13 cellular contexts compared by ENCODE assay signal in the genomic region with DNA sequence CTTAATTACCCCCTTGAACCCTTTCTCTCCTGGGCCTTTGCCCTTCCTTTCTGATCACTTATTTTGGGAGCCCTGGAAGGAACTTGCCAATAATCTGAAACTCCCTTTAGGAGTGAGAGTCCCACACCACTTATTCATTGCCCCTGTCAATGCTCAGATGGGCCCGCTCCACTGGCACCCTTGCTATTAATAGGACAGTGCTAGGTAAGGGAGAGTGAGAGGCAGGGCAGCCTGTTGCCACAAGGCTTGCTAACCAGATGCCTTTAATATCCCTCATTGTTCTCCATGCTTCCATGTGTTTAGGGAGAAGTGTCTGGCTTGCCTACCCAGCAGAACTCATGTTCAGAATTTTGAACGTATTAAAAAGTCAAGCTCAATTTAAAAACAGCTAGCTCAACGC. TPM values are rescaled to one million over a fixed set of nuclear protein-coding genes. Genes with fewer than 3 reads are reported as not detected.
DNase-seq lines count a peak whose midpoint lies in the region; ATAC-seq and TF ChIP-seq lines count a peak whose summit lies in the region.
"Had no signal": no experiment of that assay in that cellular context is flagged by ENCODE, and none has a peak within 500 bp of the region (broad histone marks: within the 10 kb centered on the region; RNA-seq: fewer than 3 reads in every experiment).

No MANE protein-coding gene starts in this region.

- intact Hi-C loops in Right ventricle myocardium inferior (cut with DNase I), result loop anchor here (5.0 to 10.0 kb wide), 2 partner anchors 129 to 219 kb away; no protein-coding TSS in a partner anchor
- intact Hi-C loops in left ventricle myocardium superior (cut with micrococcal nuclease), result no loop called here

- no peak overlapping the region for H3K4me3 ChIP-seq in right atrium auricular region
- H3K4me3 ChIP-seq: BLaER1 treated with 17β-estradiol and CSF1 and Interleukin-3, amounts not matched to agents 10 nM and 100 nM had no signal

- H3K36me3 ChIP-seq in right atrium auricular region, result no peaks in the 10 kb centered on the region
- H3K36me3 ChIP-seq: BLaER1 treated with 17β-estradiol and CSF1 and Interleukin-3, amounts not matched to agents 10 nM and 100 nM had no signal

- no peak overlapping the region for H3K27ac ChIP-seq in right atrium auricular region
- H3K27ac ChIP-seq: BLaER1 treated with 17β-estradiol and CSF1 and Interleukin-3, amounts not matched to agents 10 nM and 100 nM; GM23248; HL-60 had no signal

- ATAC-seq in Right ventricle myocardium inferior (peak; percentile 55), left ventricle myocardium superior (peak; percentile 46)

- H3K27me3 ChIP-seq in right atrium auricular region, result no peaks in the 10 kb centered on the region

- DNase-seq in Right ventricle myocardium inferior (ENCODE audit: missing footprints) (peak; percentile 50), right atrium auricular region (ENCODE audit: low spot score) (no peak), NCI-H69 (lab: John Stamatoyannopoulos, UW) (peak; percentile 2), left ventricle myocardium superior (peak; percentile 36), iPS-NIHi11 (ENCODE audit: low spot score) (no peak), NCI-H2196 (lab: John Stamatoyannopoulos, UW; ENCODE audit: unreplicated experiment) (no peak), AML-193 (lab: John Stamatoyannopoulos, UW) (no peak)
- DNase-seq: 8988T; CD4-positive, CD25-positive, alpha-beta regulatory T cell; DMS53 had no signal

- H3K4me1 ChIP-seq in right atrium auricular region, result no peaks in the 10 kb centered on the region

- TF ChIP-seq CTCF in right atrium auricular region (IDR thresholded peaks at IDR 0.05), result no peak

- H3K9me3 ChIP-seq in right atrium auricular region, result no peaks in the 10 kb centered on the region

RNA-seq across cellular contexts. Expression of gene NHS, which starts 1.7 kb away (rescaled TPM):
- total RNA-seq in Right ventricle myocardium inferior (2.8 TPM), right atrium auricular region (1 to 10 TPM in 1 of 2 donors, under 1 TPM in 1; 0.59 to 2.0 TPM), left ventricle myocardium superior (1.9 TPM)

Comparison
In these comparisons a context has a peak if more than half of its experiments do, and no peak if none do; other contexts are left out.
1. DNase-seq: peak in Right ventricle myocardium inferior (single experiment), NCI-H69 (single experiment) and left ventricle myocardium superior (single experiment); none in right atrium auricular region (single experiment), iPS-NIHi11 (single experiment), NCI-H2196 (single experiment) and AML-193 (0 of 2).